Comparison of ENCODE assay signal across 1 cellular context in the genomic region with DNA sequence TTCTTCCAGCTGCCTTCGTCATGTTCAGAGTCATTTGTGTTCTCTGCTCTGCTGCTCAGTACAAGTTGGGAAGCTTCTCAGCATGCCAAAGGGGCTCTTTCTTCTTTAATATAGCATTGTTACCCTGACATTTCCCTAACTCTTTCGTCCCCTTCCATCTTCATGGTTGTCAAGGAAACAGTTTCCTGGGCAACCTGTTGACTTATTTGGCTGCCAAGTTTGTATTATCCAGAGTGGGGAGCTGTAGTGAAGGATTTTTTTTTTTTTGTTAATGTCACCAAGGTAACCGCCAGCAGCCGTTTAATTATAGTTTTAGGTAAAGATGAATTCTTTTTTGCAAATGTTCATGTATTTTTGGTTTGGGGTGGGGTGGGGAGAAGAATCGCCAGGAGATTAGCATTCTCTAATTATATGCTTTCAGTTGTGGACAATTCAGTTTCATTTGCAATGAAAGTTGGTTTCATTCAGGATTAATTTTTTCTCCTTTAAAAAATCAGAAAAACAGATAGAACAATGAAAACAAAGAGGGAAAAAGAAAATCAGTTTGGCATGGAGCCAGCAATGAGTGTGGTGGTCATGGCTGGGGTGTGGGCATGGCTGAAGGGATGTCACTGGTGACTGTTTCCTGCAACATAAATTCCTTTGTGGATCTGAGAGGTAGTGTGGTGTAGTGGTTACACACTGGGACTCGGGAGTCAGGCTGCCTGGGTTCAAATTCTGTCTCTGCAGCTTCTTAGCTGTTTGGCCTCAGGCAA.
A peak's percentile ranks its signal among the peaks of the same experiment; 100 is the strongest.
TF ChIP-seq lines count a peak whose summit lies in the region.

No MANE protein-coding gene starts in this region.

TF ChIP-seq in K562, 482 proteins besides CTCF, POLR2A, EP300 and RAD21 (continued from another document):
- TF ChIP-seq CSDE1 (IDR thresholded peaks at IDR 0.05), result peak in 1 of 2 experiments; percentile 35; a peak in 1 of 4 replicates
- peak in 1 of 2 experiments; percentile 28; a peak in 1 of 4 replicates for TF ChIP-seq RCOR1 (IDR thresholded peaks at IDR 0.05; ENCODE audit: borderline replicate concordance in 1 of 2, low read depth in 2 of 2, low read length in 2 of 2)
- peak; percentile 67 for TF ChIP-seq ZNF384 (IDR thresholded peaks at IDR 0.05; ENCODE audit: low read depth, low read length)
- no peak for TF ChIP-seq CHD4 (IDR thresholded peaks at IDR 0.05; ENCODE audit: insufficient read depth, insufficient replicate concordance, low read depth, low read length, poor library complexity, severe bottlenecking)
- peak; percentile 51; the same call in 1 of the 2 replicates for TF ChIP-seq MXI1 (IDR thresholded peaks at IDR 0.05; ENCODE audit: low read depth, low read length)
- peak; percentile 88 for TF ChIP-seq RFX1 (IDR thresholded peaks at IDR 0.05)
- TF ChIP-seq, protein P1, sequence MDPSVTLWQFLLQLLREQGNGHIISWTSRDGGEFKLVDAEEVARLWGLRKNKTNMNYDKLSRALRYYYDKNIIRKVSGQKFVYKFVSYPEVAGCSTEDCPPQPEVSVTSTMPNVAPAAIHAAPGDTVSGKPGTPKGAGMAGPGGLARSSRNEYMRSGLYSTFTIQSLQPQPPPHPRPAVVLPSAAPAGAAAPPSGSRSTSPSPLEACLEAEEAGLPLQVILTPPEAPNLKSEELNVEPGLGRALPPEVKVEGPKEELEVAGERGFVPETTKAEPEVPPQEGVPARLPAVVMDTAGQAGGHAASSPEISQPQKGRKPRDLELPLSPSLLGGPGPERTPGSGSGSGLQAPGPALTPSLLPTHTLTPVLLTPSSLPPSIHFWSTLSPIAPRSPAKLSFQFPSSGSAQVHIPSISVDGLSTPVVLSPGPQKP (CRISPR knock-in tag; IDR thresholded peaks at IDR 0.05), result no peak
- peak; percentile 90 for TF ChIP-seq MYNN (IDR thresholded peaks at IDR 0.05)
- no peak for TF ChIP-seq MYNN (CRISPR knock-in tag; IDR thresholded peaks at IDR 0.05)
- TF ChIP-seq NFIX (CRISPR knock-in tag; IDR thresholded peaks at IDR 0.05; ENCODE audit: low read depth), result peak; percentile 54
- no peak for TF ChIP-seq ATF7 (IDR thresholded peaks at IDR 0.05)
- TF ChIP-seq, protein P2, sequence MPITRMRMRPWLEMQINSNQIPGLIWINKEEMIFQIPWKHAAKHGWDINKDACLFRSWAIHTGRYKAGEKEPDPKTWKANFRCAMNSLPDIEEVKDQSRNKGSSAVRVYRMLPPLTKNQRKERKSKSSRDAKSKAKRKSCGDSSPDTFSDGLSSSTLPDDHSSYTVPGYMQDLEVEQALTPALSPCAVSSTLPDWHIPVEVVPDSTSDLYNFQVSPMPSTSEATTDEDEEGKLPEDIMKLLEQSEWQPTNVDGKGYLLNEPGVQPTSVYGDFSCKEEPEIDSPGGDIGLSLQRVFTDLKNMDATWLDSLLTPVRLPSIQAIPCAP (CRISPR knock-in tag; IDR thresholded peaks at IDR 0.05; ENCODE audit: borderline replicate concordance), result no peak
- TF ChIP-seq ZC3H11A (IDR thresholded peaks at IDR 0.05; ENCODE audit: low read depth, low read length), result no peak
